In the genomic region with DNA sequence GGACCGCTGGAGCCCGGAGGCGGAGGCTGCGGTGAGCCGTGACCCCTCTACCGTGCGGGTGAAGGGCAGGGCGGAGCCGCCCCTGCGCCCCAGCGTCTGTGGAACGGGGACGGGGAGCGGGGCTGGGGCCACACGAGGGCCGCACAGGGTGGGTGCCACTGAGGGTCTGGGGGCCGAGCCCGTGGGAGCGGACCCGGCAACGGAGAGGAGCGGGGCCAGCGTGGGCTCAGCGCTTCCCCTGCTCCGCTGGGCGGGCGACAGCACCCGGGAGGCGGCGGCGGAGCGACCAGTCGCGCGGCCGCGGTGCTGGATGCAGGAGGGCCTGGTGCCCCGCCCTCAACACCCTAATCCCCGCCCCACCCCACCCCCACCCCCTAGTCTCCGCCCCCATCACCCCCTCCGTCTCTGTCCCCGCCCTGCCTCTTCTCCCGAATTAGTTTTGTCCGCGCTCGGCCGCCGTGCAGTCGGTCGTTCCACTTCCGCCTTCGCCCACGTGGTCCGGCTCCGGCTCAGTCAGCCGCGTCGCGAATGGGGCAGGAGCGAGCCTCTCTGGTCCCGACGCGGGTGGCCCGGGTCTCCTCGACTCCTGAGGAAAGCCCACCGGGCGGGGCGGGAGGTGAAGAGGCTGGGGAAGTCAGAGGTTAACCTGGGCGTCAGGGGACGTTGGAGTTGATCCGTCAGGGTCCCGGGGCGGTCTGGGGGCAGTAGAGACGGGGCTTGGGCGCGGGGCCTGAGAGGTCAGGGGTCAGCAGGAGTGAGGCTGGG, we compare ENCODE assay signal across 1 cellular context.
A peak's percentile ranks its signal among the peaks of the same experiment; 100 is the strongest.
TF ChIP-seq lines count a peak whose summit lies in the region.

A gene (plus strand): TSS at position 512 of the 765 bp plus-strand sequence. CDS start 447 bp downstream, outside the sequence.

TF ChIP-seq in HepG2, 621 proteins besides CTCF, POLR2A, EP300 and RAD21 (continued from another document and continues in another):
- no peak for TF ChIP-seq ZBTB1 (CRISPR knock-in tag; IDR thresholded peaks at IDR 0.05; ENCODE audit: borderline replicate concordance)
- TF ChIP-seq, protein P1, sequence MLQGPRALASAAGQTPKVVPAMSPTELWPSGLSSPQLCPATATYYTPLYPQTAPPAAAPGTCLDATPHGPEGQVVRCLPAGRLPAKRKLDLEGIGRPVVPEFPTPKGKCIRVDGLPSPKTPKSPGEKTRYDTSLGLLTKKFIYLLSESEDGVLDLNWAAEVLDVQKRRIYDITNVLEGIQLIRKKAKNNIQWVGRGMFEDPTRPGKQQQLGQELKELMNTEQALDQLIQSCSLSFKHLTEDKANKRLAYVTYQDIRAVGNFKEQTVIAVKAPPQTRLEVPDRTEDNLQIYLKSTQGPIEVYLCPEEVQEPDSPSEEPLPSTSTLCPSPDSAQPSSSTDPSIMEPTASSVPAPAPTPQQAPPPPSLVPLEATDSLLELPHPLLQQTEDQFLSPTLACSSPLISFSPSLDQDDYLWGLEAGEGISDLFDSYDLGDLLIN (CRISPR knock-in tag; IDR thresholded peaks at IDR 0.05; ENCODE audit: borderline replicate concordance), result no peak
- TF ChIP-seq, protein P2, sequence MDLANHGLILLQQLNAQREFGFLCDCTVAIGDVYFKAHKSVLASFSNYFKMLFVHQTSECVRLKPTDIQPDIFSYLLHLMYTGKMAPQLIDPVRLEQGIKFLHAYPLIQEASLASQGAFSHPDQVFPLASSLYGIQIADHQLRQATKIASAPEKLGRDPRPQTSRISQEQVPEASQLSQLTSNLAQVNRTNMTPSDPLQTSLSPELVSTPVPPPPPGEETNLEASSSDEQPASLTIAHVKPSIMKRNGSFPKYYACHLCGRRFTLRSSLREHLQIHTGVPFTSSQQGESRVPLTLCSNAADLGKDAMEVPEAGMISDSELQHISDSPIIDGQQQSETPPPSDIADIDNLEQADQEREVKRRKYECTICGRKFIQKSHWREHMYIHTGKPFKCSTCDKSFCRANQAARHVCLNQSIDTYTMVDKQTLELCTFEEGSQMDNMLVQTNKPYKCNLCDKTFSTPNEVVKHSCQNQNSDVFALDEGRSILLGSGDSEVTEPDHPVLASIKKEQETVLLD (CRISPR knock-in tag; IDR thresholded peaks at IDR 0.05; ENCODE audit: low read depth), result peak; percentile 33; the same call in 1 of the 2 replicates
- TF ChIP-seq MLLT10 (CRISPR knock-in tag; IDR thresholded peaks at IDR 0.05), result no peak
- TF ChIP-seq SRSF4 (IDR thresholded peaks at IDR 0.05; ENCODE audit: low read depth, low read length, poor library complexity, severe bottlenecking), result no peak
- TF ChIP-seq JDP2 (CRISPR knock-in tag; IDR thresholded peaks at IDR 0.05; ENCODE audit: borderline replicate concordance), result no peak
- 0 out of 2 replicates have a peak, but pooled peaks have one; percentile 68 for TF ChIP-seq KLF15 (CRISPR knock-in tag; IDR thresholded peaks at IDR 0.05; ENCODE audit: borderline replicate concordance)
- TF ChIP-seq ZNF501 (CRISPR knock-in tag; IDR thresholded peaks at IDR 0.05), result peak; percentile 41; the same call in 1 of the 2 replicates
- TF ChIP-seq ZNF720 (CRISPR knock-in tag; IDR thresholded peaks at IDR 0.05), result peak; percentile 14; the same call in 1 of the 2 replicates
- TF ChIP-seq ELF4 (CRISPR knock-in tag; IDR thresholded peaks at IDR 0.05; ENCODE audit: borderline replicate concordance), result peak; percentile 80; the same call in 1 of the 2 replicates
- peak; percentile 91 for TF ChIP-seq ZMAT3 (CRISPR knock-in tag; conservative IDR thresholded peaks at IDR 0.05)
- TF ChIP-seq XBP1 (CRISPR knock-in tag; IDR thresholded peaks at IDR 0.05), result peak; percentile 36; the same call in 1 of the 2 replicates
- TF ChIP-seq, protein P3, sequence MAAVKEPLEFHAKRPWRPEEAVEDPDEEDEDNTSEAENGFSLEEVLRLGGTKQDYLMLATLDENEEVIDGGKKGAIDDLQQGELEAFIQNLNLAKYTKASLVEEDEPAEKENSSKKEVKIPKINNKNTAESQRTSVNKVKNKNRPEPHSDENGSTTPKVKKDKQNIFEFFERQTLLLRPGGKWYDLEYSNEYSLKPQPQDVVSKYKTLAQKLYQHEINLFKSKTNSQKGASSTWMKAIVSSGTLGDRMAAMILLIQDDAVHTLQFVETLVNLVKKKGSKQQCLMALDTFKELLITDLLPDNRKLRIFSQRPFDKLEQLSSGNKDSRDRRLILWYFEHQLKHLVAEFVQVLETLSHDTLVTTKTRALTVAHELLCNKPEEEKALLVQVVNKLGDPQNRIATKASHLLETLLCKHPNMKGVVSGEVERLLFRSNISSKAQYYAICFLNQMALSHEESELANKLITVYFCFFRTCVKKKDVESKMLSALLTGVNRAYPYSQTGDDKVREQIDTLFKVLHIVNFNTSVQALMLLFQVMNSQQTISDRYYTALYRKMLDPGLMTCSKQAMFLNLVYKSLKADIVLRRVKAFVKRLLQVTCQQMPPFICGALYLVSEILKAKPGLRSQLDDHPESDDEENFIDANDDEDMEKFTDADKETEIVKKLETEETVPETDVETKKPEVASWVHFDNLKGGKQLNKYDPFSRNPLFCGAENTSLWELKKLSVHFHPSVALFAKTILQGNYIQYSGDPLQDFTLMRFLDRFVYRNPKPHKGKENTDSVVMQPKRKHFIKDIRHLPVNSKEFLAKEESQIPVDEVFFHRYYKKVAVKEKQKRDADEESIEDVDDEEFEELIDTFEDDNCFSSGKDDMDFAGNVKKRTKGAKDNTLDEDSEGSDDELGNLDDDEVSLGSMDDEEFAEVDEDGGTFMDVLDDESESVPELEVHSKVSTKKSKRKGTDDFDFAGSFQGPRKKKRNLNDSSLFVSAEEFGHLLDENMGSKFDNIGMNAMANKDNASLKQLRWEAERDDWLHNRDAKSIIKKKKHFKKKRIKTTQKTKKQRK (IDR thresholded peaks at IDR 0.05; ENCODE audit: low read length), result no peak
- TF ChIP-seq, protein P4, sequence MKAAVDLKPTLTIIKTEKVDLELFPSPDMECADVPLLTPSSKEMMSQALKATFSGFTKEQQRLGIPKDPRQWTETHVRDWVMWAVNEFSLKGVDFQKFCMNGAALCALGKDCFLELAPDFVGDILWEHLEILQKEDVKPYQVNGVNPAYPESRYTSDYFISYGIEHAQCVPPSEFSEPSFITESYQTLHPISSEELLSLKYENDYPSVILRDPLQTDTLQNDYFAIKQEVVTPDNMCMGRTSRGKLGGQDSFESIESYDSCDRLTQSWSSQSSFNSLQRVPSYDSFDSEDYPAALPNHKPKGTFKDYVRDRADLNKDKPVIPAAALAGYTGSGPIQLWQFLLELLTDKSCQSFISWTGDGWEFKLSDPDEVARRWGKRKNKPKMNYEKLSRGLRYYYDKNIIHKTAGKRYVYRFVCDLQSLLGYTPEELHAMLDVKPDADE (CRISPR knock-in tag; IDR thresholded peaks at IDR 0.05), result peak; percentile 46; the same call in 1 of the 2 replicates
- peak; percentile 54; the same call in 1 of the 2 replicates for TF ChIP-seq PHF21A (CRISPR knock-in tag; IDR thresholded peaks at IDR 0.05)
- peak; percentile 34; the same call in 1 of the 2 replicates for TF ChIP-seq NCOA2 (CRISPR knock-in tag; IDR thresholded peaks at IDR 0.05)
- no peak for TF ChIP-seq ZNF230 (CRISPR knock-in tag; IDR thresholded peaks at IDR 0.05)
- TF ChIP-seq, protein P5, sequence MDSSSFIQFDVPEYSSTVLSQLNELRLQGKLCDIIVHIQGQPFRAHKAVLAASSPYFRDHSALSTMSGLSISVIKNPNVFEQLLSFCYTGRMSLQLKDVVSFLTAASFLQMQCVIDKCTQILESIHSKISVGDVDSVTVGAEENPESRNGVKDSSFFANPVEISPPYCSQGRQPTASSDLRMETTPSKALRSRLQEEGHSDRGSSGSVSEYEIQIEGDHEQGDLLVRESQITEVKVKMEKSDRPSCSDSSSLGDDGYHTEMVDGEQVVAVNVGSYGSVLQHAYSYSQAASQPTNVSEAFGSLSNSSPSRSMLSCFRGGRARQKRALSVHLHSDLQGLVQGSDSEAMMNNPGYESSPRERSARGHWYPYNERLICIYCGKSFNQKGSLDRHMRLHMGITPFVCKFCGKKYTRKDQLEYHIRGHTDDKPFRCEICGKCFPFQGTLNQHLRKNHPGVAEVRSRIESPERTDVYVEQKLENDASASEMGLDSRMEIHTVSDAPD (CRISPR knock-in tag; IDR thresholded peaks at IDR 0.05), result no peak
- TF ChIP-seq, protein P6, sequence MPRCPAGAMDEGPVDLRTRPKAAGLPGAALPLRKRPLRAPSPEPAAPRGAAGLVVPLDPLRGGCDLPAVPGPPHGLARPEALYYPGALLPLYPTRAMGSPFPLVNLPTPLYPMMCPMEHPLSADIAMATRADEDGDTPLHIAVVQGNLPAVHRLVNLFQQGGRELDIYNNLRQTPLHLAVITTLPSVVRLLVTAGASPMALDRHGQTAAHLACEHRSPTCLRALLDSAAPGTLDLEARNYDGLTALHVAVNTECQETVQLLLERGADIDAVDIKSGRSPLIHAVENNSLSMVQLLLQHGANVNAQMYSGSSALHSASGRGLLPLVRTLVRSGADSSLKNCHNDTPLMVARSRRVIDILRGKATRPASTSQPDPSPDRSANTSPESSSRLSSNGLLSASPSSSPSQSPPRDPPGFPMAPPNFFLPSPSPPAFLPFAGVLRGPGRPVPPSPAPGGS (CRISPR knock-in tag; IDR thresholded peaks at IDR 0.05), result no peak; the same call in 1 of the 2 replicates
- no peak; the same call in 1 of the 2 replicates for TF ChIP-seq SMAD9 (CRISPR knock-in tag; IDR thresholded peaks at IDR 0.05)
- peak; percentile 53; the same call in 1 of the 2 replicates for TF ChIP-seq ZNF138 (CRISPR knock-in tag; IDR thresholded peaks at IDR 0.05; ENCODE audit: low read depth)
- peak; percentile 12; the same call in 1 of the 2 replicates for TF ChIP-seq HOXD1 (CRISPR knock-in tag; IDR thresholded peaks at IDR 0.05)
- TF ChIP-seq SMARCE1 (IDR thresholded peaks at IDR 0.05; ENCODE audit: borderline replicate concordance), result no peak
- TF ChIP-seq, protein P7, sequence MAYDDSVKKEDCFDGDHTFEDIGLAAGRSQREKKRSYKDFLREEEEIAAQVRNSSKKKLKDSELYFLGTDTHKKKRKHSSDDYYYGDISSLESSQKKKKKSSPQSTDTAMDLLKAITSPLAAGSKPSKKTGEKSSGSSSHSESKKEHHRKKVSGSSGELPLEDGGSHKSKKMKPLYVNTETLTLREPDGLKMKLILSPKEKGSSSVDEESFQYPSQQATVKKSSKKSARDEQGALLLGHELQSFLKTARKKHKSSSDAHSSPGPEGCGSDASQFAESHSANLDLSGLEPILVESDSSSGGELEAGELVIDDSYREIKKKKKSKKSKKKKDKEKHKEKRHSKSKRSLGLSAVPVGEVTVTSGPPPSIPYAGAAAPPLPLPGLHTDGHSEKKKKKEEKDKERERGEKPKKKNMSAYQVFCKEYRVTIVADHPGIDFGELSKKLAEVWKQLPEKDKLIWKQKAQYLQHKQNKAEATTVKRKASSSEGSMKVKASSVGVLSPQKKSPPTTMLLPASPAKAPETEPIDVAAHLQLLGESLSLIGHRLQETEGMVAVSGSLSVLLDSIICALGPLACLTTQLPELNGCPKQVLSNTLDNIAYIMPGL (CRISPR knock-in tag; IDR thresholded peaks at IDR 0.05; ENCODE audit: borderline replicate concordance in 1 of 2, low read depth in 1 of 2), result peak; percentile 23 to 67; a peak in 1 of 4 replicates
- TF ChIP-seq RCOR2 (CRISPR knock-in tag; IDR thresholded peaks at IDR 0.05), result no peak
- TF ChIP-seq ISX (CRISPR knock-in tag; conservative IDR thresholded peaks at IDR 0.05), result no peak
- TF ChIP-seq ZNF33B (CRISPR knock-in tag; IDR thresholded peaks at IDR 0.05), result peak; percentile 66; the same call in 1 of the 2 replicates
- 0 out of 2 replicates have a peak, but pooled peaks have one; percentile 59 for TF ChIP-seq REPIN1 (CRISPR knock-in tag; IDR thresholded peaks at IDR 0.05; ENCODE audit: borderline replicate concordance, low read depth)
- TF ChIP-seq ZBTB42 (CRISPR knock-in tag; IDR thresholded peaks at IDR 0.05), result no peak
- TF ChIP-seq ZNF775 (CRISPR knock-in tag; IDR thresholded peaks at IDR 0.05; ENCODE audit: borderline replicate concordance), result no peak
- TF ChIP-seq, protein P8, sequence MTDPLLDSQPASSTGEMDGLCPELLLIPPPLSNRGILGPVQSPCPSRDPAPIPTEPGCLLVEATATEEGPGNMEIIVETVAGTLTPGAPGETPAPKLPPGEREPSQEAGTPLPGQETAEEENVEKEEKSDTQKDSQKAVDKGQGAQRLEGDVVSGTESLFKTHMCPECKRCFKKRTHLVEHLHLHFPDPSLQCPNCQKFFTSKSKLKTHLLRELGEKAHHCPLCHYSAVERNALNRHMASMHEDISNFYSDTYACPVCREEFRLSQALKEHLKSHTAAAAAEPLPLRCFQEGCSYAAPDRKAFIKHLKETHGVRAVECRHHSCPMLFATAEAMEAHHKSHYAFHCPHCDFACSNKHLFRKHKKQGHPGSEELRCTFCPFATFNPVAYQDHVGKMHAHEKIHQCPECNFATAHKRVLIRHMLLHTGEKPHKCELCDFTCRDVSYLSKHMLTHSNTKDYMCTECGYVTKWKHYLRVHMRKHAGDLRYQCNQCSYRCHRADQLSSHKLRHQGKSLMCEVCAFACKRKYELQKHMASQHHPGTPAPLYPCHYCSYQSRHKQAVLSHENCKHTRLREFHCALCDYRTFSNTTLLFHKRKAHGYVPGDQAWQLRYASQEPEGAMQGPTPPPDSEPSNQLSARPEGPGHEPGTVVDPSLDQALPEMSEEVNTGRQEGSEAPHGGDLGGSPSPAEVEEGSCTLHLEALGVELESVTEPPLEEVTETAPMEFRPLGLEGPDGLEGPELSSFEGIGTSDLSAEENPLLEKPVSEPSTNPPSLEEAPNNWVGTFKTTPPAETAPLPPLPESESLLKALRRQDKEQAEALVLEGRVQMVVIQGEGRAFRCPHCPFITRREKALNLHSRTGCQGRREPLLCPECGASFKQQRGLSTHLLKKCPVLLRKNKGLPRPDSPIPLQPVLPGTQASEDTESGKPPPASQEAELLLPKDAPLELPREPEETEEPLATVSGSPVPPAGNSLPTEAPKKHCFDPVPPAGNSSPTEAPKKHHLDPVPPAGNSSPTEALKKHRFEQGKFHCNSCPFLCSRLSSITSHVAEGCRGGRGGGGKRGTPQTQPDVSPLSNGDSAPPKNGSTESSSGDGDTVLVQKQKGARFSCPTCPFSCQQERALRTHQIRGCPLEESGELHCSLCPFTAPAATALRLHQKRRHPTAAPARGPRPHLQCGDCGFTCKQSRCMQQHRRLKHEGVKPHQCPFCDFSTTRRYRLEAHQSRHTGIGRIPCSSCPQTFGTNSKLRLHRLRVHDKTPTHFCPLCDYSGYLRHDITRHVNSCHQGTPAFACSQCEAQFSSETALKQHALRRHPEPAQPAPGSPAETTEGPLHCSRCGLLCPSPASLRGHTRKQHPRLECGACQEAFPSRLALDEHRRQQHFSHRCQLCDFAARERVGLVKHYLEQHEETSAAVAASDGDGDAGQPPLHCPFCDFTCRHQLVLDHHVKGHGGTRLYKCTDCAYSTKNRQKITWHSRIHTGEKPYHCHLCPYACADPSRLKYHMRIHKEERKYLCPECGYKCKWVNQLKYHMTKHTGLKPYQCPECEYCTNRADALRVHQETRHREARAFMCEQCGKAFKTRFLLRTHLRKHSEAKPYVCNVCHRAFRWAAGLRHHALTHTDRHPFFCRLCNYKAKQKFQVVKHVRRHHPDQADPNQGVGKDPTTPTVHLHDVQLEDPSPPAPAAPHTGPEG (CRISPR knock-in tag; IDR thresholded peaks at IDR 0.05), result 0 out of 2 replicates have a peak, but pooled peaks have one; percentile 48
- TF ChIP-seq ZNF510 (CRISPR knock-in tag; IDR thresholded peaks at IDR 0.05; ENCODE audit: low read depth), result no peak; the same call in none of the 2 replicates
- TF ChIP-seq RNF2 (conservative IDR thresholded peaks at IDR 0.05; ENCODE audit: low read depth), result peak; percentile 82; the same call in 1 of the 2 replicates
- peak; percentile 22; the same call in 1 of the 2 replicates for TF ChIP-seq JUNB (CRISPR knock-in tag; IDR thresholded peaks at IDR 0.05; ENCODE audit: borderline replicate concordance)
- TF ChIP-seq, protein P9, sequence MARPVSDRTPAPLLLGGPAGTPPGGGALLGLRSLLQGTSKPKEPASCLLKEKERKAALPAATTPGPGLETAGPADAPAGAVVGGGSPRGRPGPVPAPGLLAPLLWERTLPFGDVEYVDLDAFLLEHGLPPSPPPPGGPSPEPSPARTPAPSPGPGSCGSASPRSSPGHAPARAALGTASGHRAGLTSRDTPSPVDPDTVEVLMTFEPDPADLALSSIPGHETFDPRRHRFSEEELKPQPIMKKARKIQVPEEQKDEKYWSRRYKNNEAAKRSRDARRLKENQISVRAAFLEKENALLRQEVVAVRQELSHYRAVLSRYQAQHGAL (CRISPR knock-in tag; IDR thresholded peaks at IDR 0.05; ENCODE audit: not compliant biosample characterization), result no peak
- TF ChIP-seq ZNF644 (CRISPR knock-in tag; IDR thresholded peaks at IDR 0.05; ENCODE audit: low read depth), result no peak
